8 cellular contexts compared by ENCODE assay signal in the genomic region with DNA sequence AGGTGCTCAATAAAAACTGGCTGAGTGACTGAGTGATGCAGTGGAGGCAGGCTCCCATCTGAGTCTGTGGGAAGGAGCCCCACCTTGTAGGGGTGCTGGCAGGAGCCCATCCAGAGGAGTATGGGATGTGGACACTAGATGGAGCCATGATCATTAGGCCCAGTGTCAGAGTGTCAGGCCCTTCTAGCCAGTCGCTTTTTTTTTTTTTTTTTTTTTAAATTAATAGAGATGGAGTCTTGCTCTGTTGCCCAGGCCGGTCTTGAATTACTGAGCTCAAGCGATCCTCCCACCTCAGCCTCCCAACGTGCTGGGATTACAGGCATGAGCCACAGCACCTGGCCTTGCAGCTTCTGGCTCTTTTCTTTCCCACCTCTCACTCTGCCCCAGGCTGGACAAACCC. TPM values are rescaled to one million over a fixed set of nuclear protein-coding genes. Genes with fewer than 3 reads are reported as not detected.
DNase-seq lines count a peak whose midpoint lies in the region; ATAC-seq and TF ChIP-seq lines count a peak whose summit lies in the region.

No MANE protein-coding gene starts in this region.

- H3K4me3 ChIP-seq in GM12864 (ENCODE audit: low read depth, low read length) (no peak overlapping the region), HFF-Myc (replicated peaks; ENCODE audit: low read depth, low read length) (no peak overlapping the region), body of pancreas (no peak overlapping the region)

- no peaks in the 10 kb centered on the region for H3K27me3 Mint-ChIP-seq in T-helper 17 cell

- H3K9me3 ChIP-seq in T-helper 17 cell (ENCODE audit: control insufficient read depth, low read length, poor library complexity, severe bottlenecking), result no peaks in the 10 kb centered on the region
- no peaks in the 10 kb centered on the region for H3K9me3 ChIP-seq in body of pancreas

- intact Hi-C loops in body of pancreas (cut with DNase I), result loop anchor here (10.0 kb wide), 1 partner anchor 228 kb away; a partner anchor contains a TSS

- DNase-seq in GM12864 (ENCODE audit: low read depth), result peak; percentile 57
- peak; percentile 65 for DNase-seq in HFF-Myc (ENCODE audit: extremely low read depth, low read depth)
- DNase-seq in NCI-H1417 (lab: John Stamatoyannopoulos, UW), result peak; percentile 40 to 78 (median 60)
- DNase-seq in T-helper 17 cell, result peak in 2 of 3 donors; percentile 25 to 42
- peak; percentile 78 to 85 (median 82) for DNase-seq in body of pancreas
- peak; percentile 69 to 73 for DNase-seq in hippocampal formation (lab: John Stamatoyannopoulos, UW)
- DNase-seq in stimulated activated CD4-positive, alpha-beta T cell treated with anti-CD3 and anti-CD28 coated beads, Interleukin-15, amount 100 ng/mL, for 24 hours, result peak; percentile 68
- no peak for DNase-seq in mesenteric fat pad (ENCODE audit: low spot score)

- H3K4me3 Mint-ChIP-seq in T-helper 17 cell, result no peak overlapping the region

- TF ChIP-seq CTCF in GM12864 (IDR thresholded peaks at IDR 0.05; ENCODE audit: low read depth, low read length, missing control alignments), result peak; percentile 79
- TF ChIP-seq CTCF in HFF-Myc (IDR thresholded peaks at IDR 0.05; ENCODE audit: low read depth, low read length, missing control alignments), result peak; percentile 75
- TF ChIP-seq CTCF in body of pancreas (IDR thresholded peaks at IDR 0.05), result peak; percentile 15 to 83 (median 67)

- WGBS in body of pancreas, 2 donors, result 4 to 9% methylated on average over 4 of the region's 4 CpGs

- ATAC-seq in T-helper 17 cell (peak; percentile 97), body of pancreas (peak; percentile 70)

- peaks cover 10% of the 10 kb centered on the region for H3K4me1 Mint-ChIP-seq in T-helper 17 cell

- peaks cover 0 to 2% of the 10 kb centered on the region in 2 donors for H3K36me3 ChIP-seq in body of pancreas (replicated peaks in 1 of 2; ENCODE audit: insufficient read depth in 1 of 2, low read depth in 2 of 2)

- H3K27ac ChIP-seq in body of pancreas, result no peak overlapping the region

- no peak overlapping the region for H3K27ac Mint-ChIP-seq in T-helper 17 cell

- H3K4me1 ChIP-seq in body of pancreas, result peaks cover 38% of the 10 kb centered on the region

- H3K36me3 Mint-ChIP-seq in T-helper 17 cell (ENCODE audit: low read depth), result no peaks in the 10 kb centered on the region

- H3K27me3 ChIP-seq in body of pancreas, result no peaks in the 10 kb centered on the region

- no peak for TF ChIP-seq POLR2A in body of pancreas (IDR thresholded peaks at IDR 0.05)

RNA-seq across cellular contexts. Expression of a gene that starts 11.5 kb away (rescaled TPM):
- total RNA-seq in T-helper 17 cell (1 to 10 TPM; 5.1 to 8.6 TPM), body of pancreas (10 to 100 TPM in 1 of 2 donors, 1 to 10 TPM in 1; 6.9 to 15.3 TPM), mesenteric fat pad (9.9 TPM)

RNA-seq across cellular contexts. Expression of a gene that starts 11.7 kb away (rescaled TPM):
- total RNA-seq in T-helper 17 cell (10 to 100 TPM; 75.9 to 92.5 TPM), body of pancreas (10 to 100 TPM; 52.7 TPM), mesenteric fat pad (46.3 TPM)

RNA-seq across cellular contexts. Expression of a gene that starts 24.3 kb away (rescaled TPM):
- total RNA-seq in T-helper 17 cell, result 10 to 100 TPM; 39.9 to 59.0 TPM
- 10 to 100 TPM; 45.1 to 78.4 TPM for total RNA-seq in body of pancreas
- 37.1 TPM for total RNA-seq in mesenteric fat pad

RNA-seq across cellular contexts. Expression of a gene that starts 47.5 kb away (rescaled TPM):
- total RNA-seq in T-helper 17 cell, result not detected
- under 1 TPM in 1 of 2 donors, not detected in 1; 0.99 TPM for total RNA-seq in body of pancreas
- not detected for total RNA-seq in mesenteric fat pad
